15 cellular contexts compared by ENCODE assay signal in genomic region chr18:9513971-9514512, GRCh38. TPM values are rescaled to one million over a fixed set of nuclear protein-coding genes. Genes with fewer than 3 reads are reported as not detected.
DNase-seq lines count a peak whose midpoint lies in the region; ATAC-seq and TF ChIP-seq lines count a peak whose summit lies in the region.
"Had no signal": no experiment of that assay in that cellular context is flagged by ENCODE, and none has a peak within 500 bp of the region (broad histone marks: within the 10 kb centered on the region; RNA-seq: fewer than 3 reads in every experiment).

No MANE protein-coding gene starts in this region.

- no peak for TF ChIP-seq CTCF in fibroblast of lung (conservative IDR thresholded peaks at IDR 0.05 in 1 of 2, IDR thresholded peaks at IDR 0.05 in 1 of 2; ENCODE audit: low read depth in 1 of 2, low read length in 2 of 2)

- no peaks in the 10 kb centered on the region for H3K9me3 Mint-ChIP-seq in activated CD4-positive, alpha-beta T cell treated with anti-CD3 and anti-CD28 coated beads, Interleukin-2, amount 10 ng/mL, durations not matched to agents 7 days and 5 days
- H3K9me3 Mint-ChIP-seq: CD4-positive, alpha-beta T cell; endodermal cell had no signal

- no peak overlapping the region for H2AFZ ChIP-seq in fibroblast of lung (ENCODE audit: low read length)

- H3K4me2 ChIP-seq in fibroblast of lung (ENCODE audit: extremely low read depth, insufficient read depth, low read length) = no peak overlapping the region
- H3K4me2 ChIP-seq in skeletal muscle satellite cell (ENCODE audit: low read length) = peak overlapping the region; percentile 65

- no peak overlapping the region for H3K27ac Mint-ChIP-seq in activated CD4-positive, alpha-beta T cell treated with anti-CD3 and anti-CD28 coated beads, Interleukin-2, amount 10 ng/mL, durations not matched to agents 7 days and 5 days
- H3K27ac Mint-ChIP-seq: CD4-positive, alpha-beta T cell; endodermal cell had no signal

- H3K27me3 Mint-ChIP-seq in activated CD4-positive, alpha-beta T cell treated with anti-CD3 and anti-CD28 coated beads, Interleukin-2, amount 10 ng/mL, durations not matched to agents 7 days and 5 days = no peaks in the 10 kb centered on the region
- H3K27me3 Mint-ChIP-seq: CD4-positive, alpha-beta T cell had no signal

- POLR2A ChIA-PET in activated CD4-positive, alpha-beta T cell treated with anti-CD3 and anti-CD28 coated beads, Interleukin-2, amount 10 ng/mL, durations not matched to agents 7 days and 5 days (lab: Charles Lee) = no interaction called here

- no peak overlapping the region for H3K4me3 ChIP-seq in SJSA1
- no peak overlapping the region for H3K4me3 ChIP-seq in fibroblast of lung (replicated peaks in 1 of 4; ENCODE audit: control extremely low read depth in 1 of 4, insufficient read depth in 1 of 4, low read depth in 3 of 4, low read length in 4 of 4)
- H3K4me3 ChIP-seq in skeletal muscle satellite cell (ENCODE audit: low read length) = no peak overlapping the region
- H3K4me3 ChIP-seq: ovary, SK-N-MC had no signal

- no peaks in the 10 kb centered on the region for H4K20me1 ChIP-seq in fibroblast of lung (ENCODE audit: control insufficient read depth, extremely low read depth, insufficient read depth, low read length)

- H3K9ac ChIP-seq in fibroblast of lung (ENCODE audit: insufficient read depth, low read length) (no peak overlapping the region), skeletal muscle satellite cell (ENCODE audit: low read depth, low read length) (no peak overlapping the region)

- peak; percentile 66 for DNase-seq in EL
- DNase-seq in SJSA1 (ENCODE audit: low read depth in 1 of 2, low spot score in 2 of 2) = peak; percentile 57 to 92
- peak; percentile 39 to 86 for DNase-seq in fibroblast of lung (ENCODE audit: low read depth in 2 of 2)
- DNase-seq in activated CD4-positive, alpha-beta T cell treated with anti-CD3 and anti-CD28 coated beads, Interleukin-2, amount 10 ng/mL, durations not matched to agents 7 days and 5 days = no peak
- no peak for DNase-seq in left colon
- DNase-seq in activated CD4-positive, alpha-beta T cell treated with anti-CD3 and anti-CD28 coated beads for 4 hours = no peak
- no peak for DNase-seq in HuH-7 (ENCODE audit: low spot score)
- DNase-seq: activated effector memory CD4-positive, alpha-beta T cell treated with Interleukin-2 at 50 U/mL for 16 hours; CD4-positive, alpha-beta T cell; endodermal cell; GF-D8; KG1; ovary had no signal

- peak overlapping the region; percentile 67 for H3K27ac ChIP-seq in SJSA1
- H3K27ac ChIP-seq in fibroblast of lung (ENCODE audit: insufficient read depth, low read length) = no peak overlapping the region
- H3K27ac ChIP-seq: ovary, SK-N-MC had no signal

- no peaks in the 10 kb centered on the region for H3K4me1 Mint-ChIP-seq in activated CD4-positive, alpha-beta T cell treated with anti-CD3 and anti-CD28 coated beads, Interleukin-2, amount 10 ng/mL, durations not matched to agents 7 days and 5 days
- H3K4me1 Mint-ChIP-seq: endodermal cell had no signal

- H3K4me1 ChIP-seq in SJSA1 (replicated peaks) = peaks cover 34% of the 10 kb centered on the region
- H3K4me1 ChIP-seq in fibroblast of lung (ENCODE audit: control insufficient read depth, extremely low read depth, insufficient read depth, low read length) = peaks cover 6% of the 10 kb centered on the region
- H3K4me1 ChIP-seq in skeletal muscle satellite cell (ENCODE audit: control insufficient read depth, insufficient read depth, low read length) = peaks cover 32% of the 10 kb centered on the region

- H3K79me2 ChIP-seq in fibroblast of lung (ENCODE audit: control insufficient read depth, insufficient read depth, low read length) = peaks cover 5% of the 10 kb centered on the region

- H3K9me3 ChIP-seq in SJSA1 (replicated peaks) (no peaks in the 10 kb centered on the region), fibroblast of lung (ENCODE audit: control insufficient read depth, insufficient read depth, low read depth, low read length) (no peaks in the 10 kb centered on the region), skeletal muscle satellite cell (replicated peaks; ENCODE audit: low read length) (no peaks in the 10 kb centered on the region)
- H3K9me3 ChIP-seq: ovary had no signal

- ATAC-seq in left colon = no peak

- H3K36me3 ChIP-seq in SJSA1 (peaks cover 16% of the 10 kb centered on the region), fibroblast of lung (ENCODE audit: control insufficient read depth, insufficient read depth, low read length) (no peaks in the 10 kb centered on the region), skeletal muscle satellite cell (ENCODE audit: insufficient read depth, low read length) (no peaks in the 10 kb centered on the region)
- H3K36me3 ChIP-seq: ovary had no signal

- intact Hi-C loops in left colon (cut with DNase I, micrococcal nuclease) = no loop called here

- CTCF ChIA-PET in activated CD4-positive, alpha-beta T cell treated with anti-CD3 and anti-CD28 coated beads, Interleukin-2, amount 10 ng/mL, durations not matched to agents 7 days and 5 days (lab: Charles Lee) = interaction anchor here (0.7 kb wide), 1 partner anchor 28 kb away, joined by 4 read pairs; no protein-coding TSS in a partner anchor

- H3K27me3 ChIP-seq in SJSA1 (replicated peaks) = no peaks in the 10 kb centered on the region
- H3K27me3 ChIP-seq in fibroblast of lung (ENCODE audit: control insufficient read depth, insufficient read depth, low read length) = no peaks in the 10 kb centered on the region
- H3K27me3 ChIP-seq in skeletal muscle satellite cell (ENCODE audit: control insufficient read depth, insufficient read depth, low read length) = no peaks in the 10 kb centered on the region
- H3K27me3 ChIP-seq: ovary had no signal

- no peak overlapping the region for H3K4me3 Mint-ChIP-seq in activated CD4-positive, alpha-beta T cell treated with anti-CD3 and anti-CD28 coated beads, Interleukin-2, amount 10 ng/mL, durations not matched to agents 7 days and 5 days
- H3K4me3 Mint-ChIP-seq: CD4-positive, alpha-beta T cell; endodermal cell had no signal

- peaks cover 10% of the 10 kb centered on the region for H3K36me3 Mint-ChIP-seq in activated CD4-positive, alpha-beta T cell treated with anti-CD3 and anti-CD28 coated beads, Interleukin-2, amount 10 ng/mL, durations not matched to agents 7 days and 5 days (ENCODE audit: low read depth)

RNA-seq across cellular contexts. Expression of gene RALBP1, which starts 38.7 kb away (rescaled TPM):
- total RNA-seq in SJSA1 (2014; rRNA removed; shearing (Covaris generic)) = 85.3 and 104 TPM in 2 replicates
- 72.3 and 72.7 TPM in 2 replicates for total RNA-seq in fibroblast of lung
- polyA plus RNA-seq in fibroblast of lung = 67.5 and 72.4 TPM in 2 replicates
- polyA plus RNA-seq in fibroblast of lung (2012) = 58.5 and 64.6 TPM in 2 replicates
- 27.0 and 27.5 TPM in 2 replicates for polyA minus RNA-seq in fibroblast of lung (ENCODE audit: low replicate concordance)
- 43.1 and 47.6 TPM in 2 replicates for total RNA-seq in skeletal muscle satellite cell (2012; rRNA removed)
- 10 to 100 TPM; 47.3 to 48.4 TPM for total RNA-seq in activated CD4-positive, alpha-beta T cell treated with anti-CD3 and anti-CD28 coated beads, Interleukin-2, amount 10 ng/mL, durations not matched to agents 7 days and 5 days
- total RNA-seq in left colon = 10 to 100 TPM; 59.4 to 70.4 TPM

Comparison
In these comparisons a context has a peak if more than half of its experiments do, and no peak if none do; other contexts are left out.
1. DNase-seq: peak in EL (single experiment), SJSA1 (2 of 2) and fibroblast of lung (2 of 2); none in activated CD4-positive, alpha-beta T cell treated with anti-CD3 and anti-CD28 coated beads, Interleukin-2, amount 10 ng/mL, durations not matched to agents 7 days and 5 days (single experiment), left colon (0 of 2), activated CD4-positive, alpha-beta T cell treated with anti-CD3 and anti-CD28 coated beads for 4 hours (0 of 2) and HuH-7 (single experiment).